ENCODE assay signal across 17 cellular contexts in the genomic region with DNA sequence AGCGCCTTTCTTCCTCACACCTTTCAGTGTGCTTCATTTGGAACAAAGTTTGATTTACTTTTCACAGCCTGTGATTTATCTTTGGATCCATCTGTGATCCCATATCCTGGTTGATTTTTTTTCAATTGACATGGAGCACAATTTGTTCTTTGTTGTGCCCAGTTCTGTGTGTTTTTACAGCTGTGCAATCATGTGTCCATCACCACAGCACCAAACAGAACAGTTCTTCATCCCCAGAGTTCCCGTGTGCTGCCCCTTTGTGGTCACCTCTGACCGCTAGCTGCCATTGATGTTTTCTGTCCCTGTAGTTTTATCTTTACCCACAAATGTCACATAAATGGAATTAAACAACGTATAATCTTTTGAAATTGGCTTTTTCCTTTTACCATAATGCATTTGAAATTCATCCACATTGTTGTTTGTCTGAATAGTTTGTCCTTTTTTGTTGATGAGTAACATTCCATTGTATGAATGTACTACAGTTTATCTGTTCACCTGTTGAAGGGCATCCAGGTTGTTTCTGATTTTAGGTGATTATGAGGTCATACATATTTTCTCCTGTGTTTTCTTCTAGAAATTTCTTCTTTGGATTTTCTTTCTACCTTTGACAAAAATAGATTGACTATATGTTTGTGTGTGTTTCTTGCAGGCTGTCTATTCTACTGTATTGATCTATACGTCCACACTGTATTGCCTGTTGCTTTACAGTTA. TPM values are rescaled to one million over a fixed set of nuclear protein-coding genes. Genes with fewer than 3 reads are reported as not detected.
A peak's percentile ranks its signal among the peaks of the same experiment; 100 is the strongest.
DNase-seq lines count a peak whose midpoint lies in the region; ATAC-seq, FAIRE-seq and TF ChIP-seq lines count a peak whose summit lies in the region.
"Had no signal": no experiment of that assay in that cellular context is flagged by ENCODE, and none has a peak within 500 bp of the region (broad histone marks: within the 10 kb centered on the region; RNA-seq: fewer than 3 reads in every experiment).

No MANE protein-coding gene starts in this region.

- DNase-seq in GM12891 (ENCODE audit: insufficient read length, low spot score) = no peak
- no peak for DNase-seq in RWPE2 (ENCODE audit: low spot score)
- DNase-seq in epidermal melanocyte (ENCODE audit: insufficient read length, low spot score) = peak; percentile 17
- DNase-seq in posterior cingulate gyrus = peak in 6 of 10 donors; percentile 25 to 91 (median 46)
- DNase-seq in NCI-H2081 (lab: John Stamatoyannopoulos, UW) = no peak
- DNase-seq in GM23248 = no peak
- no peak for DNase-seq in NCI-H2029 treated with DMSO at 0.1 percent for 48 hours (lab: John Stamatoyannopoulos, UW)
- DNase-seq: activated CD4-positive, alpha-beta memory T cell treated with anti-CD3 and anti-CD28 coated beads for 36 hours; activated gamma-delta T cell; BE2C; DND-41; esophagus squamous epithelium; GOT3; stimulated activated naive B cell treated with anti-CD40 and anti-IgM and Interleukin-4, amounts not matched to agents 10 μg/mL and 1 μg/mL and 100 μg/mL, for 72 hours had no signal

- ATAC-seq in RWPE2 (ENCODE audit: low read depth) (no peak), HG03469 (IDR thresholded peaks at IDR 0.05; ENCODE audit: unreplicated experiment) (no peak)
- ATAC-seq: GM12878; stimulated activated naive B cell treated with anti-CD40 and anti-IgM and Interleukin-4, amounts not matched to agents 10 μg/mL and 1 μg/mL and 100 μg/mL, for 72 hours had no signal

- H3K4me3 ChIP-seq in RWPE2 (ENCODE audit: severe bottlenecking) (no peak overlapping the region), GM23248 (no peak overlapping the region)
- H3K4me3 ChIP-seq: esophagus squamous epithelium, GM12878 had no signal

- no peaks in the 10 kb centered on the region for H3K27me3 ChIP-seq in RWPE2 (ENCODE audit: insufficient read depth, poor library complexity, severe bottlenecking)
- H3K27me3 ChIP-seq in GM23248 (replicated peaks; ENCODE audit: insufficient read depth) = no peaks in the 10 kb centered on the region
- H3K27me3 ChIP-seq: BE2C, esophagus squamous epithelium had no signal

- intact Hi-C loops in posterior cingulate gyrus (cut with DNase I) = loop anchor here (10.0 kb wide), 1 partner anchor 112 kb away; a partner anchor contains a TSS

- H3K9ac ChIP-seq in GM23248 = no peak overlapping the region

- FAIRE-seq in GM12891 (lab: Jason Lieb, UNC) = peak; percentile 43
- FAIRE-seq: GM12878, RCC 7860 had no signal

- H3K27ac ChIP-seq in RWPE2 (ENCODE audit: poor library complexity, severe bottlenecking) = no peak overlapping the region
- no peak overlapping the region for H3K27ac ChIP-seq in GM23248
- H3K27ac ChIP-seq: esophagus squamous epithelium had no signal

- H3K9me3 ChIP-seq in RWPE2 (ENCODE audit: severe bottlenecking) (no peaks in the 10 kb centered on the region), GM23248 (ENCODE audit: low read depth) (no peaks in the 10 kb centered on the region)
- H3K9me3 ChIP-seq: BE2C, esophagus squamous epithelium had no signal

- in situ Hi-C loops in GM23248 (cut with MboI) = no loop called here

- no peak for TF ChIP-seq POLR2A in GM12891 (IDR thresholded peaks at IDR 0.05; ENCODE audit: low read depth, low read length)

- no peaks in the 10 kb centered on the region for H3K9me2 ChIP-seq in GM23248 (ENCODE audit: insufficient read depth)

- peaks cover 16% of the 10 kb centered on the region; the same call in 1 of the 2 replicates for H3F3A ChIP-seq in GM23248 (ENCODE audit: insufficient read depth)

- no peaks in the 10 kb centered on the region for H4K20me1 ChIP-seq in GM23248 (ENCODE audit: insufficient read depth)

- 79 to 82% methylated on average over 5 of the region's 5 CpGs for WGBS in GM23248 (ENCODE audit: low coverage in 1 of 2, low lambda C conversion rate in 2 of 2, missing lambda C conversion rate in 2 of 2), 2 experiments

- H3K36me3 ChIP-seq in RWPE2 (ENCODE audit: low read depth) (peaks cover 16% of the 10 kb centered on the region), GM23248 (ENCODE audit: low read depth) (peaks cover 2% of the 10 kb centered on the region; the same call in 1 of the 2 replicates)
- H3K36me3 ChIP-seq: BE2C had no signal

- peaks cover 70% of the 10 kb centered on the region for H3K79me2 ChIP-seq in GM23248 (ENCODE audit: insufficient read depth)

- TF ChIP-seq CTCF in RWPE2 (IDR thresholded peaks at IDR 0.05; ENCODE audit: poor library complexity, severe bottlenecking) = peak; percentile 19

- H3K4me2 ChIP-seq in GM23248 (ENCODE audit: unreplicated experiment) = no peak overlapping the region

- H2AFZ ChIP-seq in GM23248 = no peak overlapping the region

- no peaks in the 10 kb centered on the region for H3K4me1 ChIP-seq in RWPE2 (ENCODE audit: insufficient read depth, poor library complexity, severe bottlenecking)
- H3K4me1 ChIP-seq in GM23248 (ENCODE audit: insufficient read depth) = peaks cover 9% of the 10 kb centered on the region
- H3K4me1 ChIP-seq: BE2C, esophagus squamous epithelium had no signal

TF ChIP-seq in GM12891, 5 proteins besides CTCF, POLR2A, EP300 and RAD21:
- TF ChIP-seq TAF1 (IDR thresholded peaks at IDR 0.05; ENCODE audit: low read depth, low read length) = no peak

RNA-seq across cellular contexts. Expression of a gene that starts 17.4 kb away (rescaled TPM):
- 1.7 TPM for polyA plus RNA-seq in GM12891 (2012; ENCODE audit: low read depth, missing spikeins)
- total RNA-seq in GM23248 (2014; rRNA removed; shearing (Covaris generic)) = 11.6 and 15.4 TPM in 2 replicates
- 13.6 and 14.4 TPM in 2 replicates for polyA plus RNA-seq in GM23248 (2016; fragmentation: Nextera tagmentation; extraction: Ambion mirVana)

RNA-seq across cellular contexts. Expression of a gene that starts 37.2 kb away (rescaled TPM):
- polyA plus RNA-seq in GM12891 (2012; ENCODE audit: low read depth, missing spikeins) = 12.8 TPM
- 77.6 and 80.7 TPM in 2 replicates for total RNA-seq in GM23248 (2014; rRNA removed; shearing (Covaris generic))
- 50.7 and 54.2 TPM in 2 replicates for polyA plus RNA-seq in GM23248 (2016; fragmentation: Nextera tagmentation; extraction: Ambion mirVana)

Comparison
In these comparisons a context has a peak if more than half of its experiments do, and no peak if none do; other contexts are left out.
1. DNase-seq: peak in epidermal melanocyte (single experiment) and posterior cingulate gyrus (6 of 10); none in GM12891 (single experiment), RWPE2 (single experiment), NCI-H2081 (0 of 2), GM23248 (single experiment) and NCI-H2029 treated with DMSO at 0.1 percent for 48 hours (single experiment).